1 cellular context compared by ENCODE assay signal in genomic region chr17:31386542-31387075, GRCh38.
TF ChIP-seq lines count a peak whose summit lies in the region.

No MANE protein-coding gene starts in this region.

TF ChIP-seq in HepG2, 621 proteins besides CTCF, POLR2A, EP300 and RAD21:
- 0 out of 2 replicates have a peak, but pooled peaks have one; percentile 15 for TF ChIP-seq ATF7 (IDR thresholded peaks at IDR 0.05)
- no peak for TF ChIP-seq ATF7 (CRISPR knock-in tag; IDR thresholded peaks at IDR 0.05)
- no peak for TF ChIP-seq TCF7 (IDR thresholded peaks at IDR 0.05; ENCODE audit: low read depth)
